Comparison of ENCODE assay signal across 28 cellular contexts in genomic region chr5:10501554-10502075, GRCh38. TPM values are rescaled to one million over a fixed set of nuclear protein-coding genes. Genes with fewer than 3 reads are reported as not detected.
A peak's percentile ranks its signal among the peaks of the same experiment; 100 is the strongest.
DNase-seq lines count a peak whose midpoint lies in the region; ATAC-seq, FAIRE-seq and TF ChIP-seq lines count a peak whose summit lies in the region.
"Had no signal": no experiment of that assay in that cellular context is flagged by ENCODE, and none has a peak within 500 bp of the region (broad histone marks: within the 10 kb centered on the region; RNA-seq: fewer than 3 reads in every experiment).

No MANE protein-coding gene starts in this region.

- no peaks in the 10 kb centered on the region for H3K27me3 Mint-ChIP-seq in glutamatergic neuron (ENCODE audit: unreplicated experiment)
- H3K27me3 Mint-ChIP-seq: activated CD4-positive, alpha-beta T cell treated with anti-CD3 and anti-CD28 coated beads, Interleukin-2, amount 10 ng/mL, durations not matched to agents 7 days and 5 days; activated CD8-positive, alpha-beta memory T cell treated with anti-CD3 and anti-CD28 coated beads, Interleukin-2, amount 10 ng/mL, durations not matched to agents 7 days and 5 days; central memory CD8-positive, alpha-beta T cell; memory B cell; naive B cell had no signal

- no peaks in the 10 kb centered on the region for H3K9me3 ChIP-seq in A549
- H3K9me3 ChIP-seq in HEK293 (ENCODE audit: control insufficient read depth, insufficient read depth, low read depth, low read length) = no peaks in the 10 kb centered on the region
- no peaks in the 10 kb centered on the region for H3K9me3 ChIP-seq in adipocyte (ENCODE audit: control insufficient read depth, low read length)
- H3K9me3 ChIP-seq: pancreas, sigmoid colon, SK-N-SH had no signal

- no peak for TF ChIP-seq RAD21 in A549 (conservative IDR thresholded peaks at IDR 0.05 in 1 of 2, IDR thresholded peaks at IDR 0.05 in 1 of 2)

- no peaks in the 10 kb centered on the region for H3K27me3 ChIP-seq in adipocyte (replicated peaks; ENCODE audit: control insufficient read depth, insufficient read depth, low read length)
- H3K27me3 ChIP-seq: pancreas had no signal

- 78% methylated on average over 9 of the region's 9 CpGs for WGBS in A549 (ENCODE audit: missing lambda C conversion rate)

- H3K4me3 ChIP-seq in A549 (no peak overlapping the region), HEK293 (ENCODE audit: low read depth, low read length) (no peak overlapping the region), adipocyte (ENCODE audit: low read length) (peak overlapping the region; percentile 15)
- H3K4me3 ChIP-seq: sigmoid colon had no signal

- peak overlapping the region; percentile 68 for H3K27ac Mint-ChIP-seq in glutamatergic neuron (ENCODE audit: unreplicated experiment)
- H3K27ac Mint-ChIP-seq: activated CD4-positive, alpha-beta T cell treated with anti-CD3 and anti-CD28 coated beads, Interleukin-2, amount 10 ng/mL, durations not matched to agents 7 days and 5 days; activated CD8-positive, alpha-beta memory T cell treated with anti-CD3 and anti-CD28 coated beads, Interleukin-2, amount 10 ng/mL, durations not matched to agents 7 days and 5 days; activated T-helper 1 cell treated with anti-CD3 and anti-CD28 coated beads, Interleukin-12 subunit alpha, Interleukin-12 subunit beta, Interleukin-2, Interleukin-4 antibody, amounts not matched to agents 30 ng/mL and 10 ng/mL and 1 ng/mL, durations not matched to agents 14 hours and 24 hours and 36 hours; memory B cell had no signal

- H3K27ac ChIP-seq in A549 (peak overlapping the region; percentile 56 to 71; a peak in 5 of 6 replicates), HEK293 (ENCODE audit: extremely low read depth, low read depth, low read length) (0 out of 2 replicates have a peak overlapping the region, but pooled peaks have one; percentile 4)
- H3K27ac ChIP-seq: sigmoid colon, VCaP had no signal

- H3K36me3 ChIP-seq in HEK293 (ENCODE audit: control insufficient read depth in 2 of 2, insufficient read depth in 1 of 2, low read length in 2 of 2) (no peaks in the 10 kb centered on the region), adipocyte (ENCODE audit: control insufficient read depth, insufficient read depth, low read length, severe bottlenecking) (no peaks in the 10 kb centered on the region)
- H3K36me3 ChIP-seq: pancreas, sigmoid colon had no signal

- H3K4me1 ChIP-seq in A549 (peaks cover 57% of the 10 kb centered on the region), HEK293 (ENCODE audit: control insufficient read depth, insufficient read depth, low read length) (0 out of 2 replicates have a peak, but pooled peaks cover 3% of the 10 kb centered on the region), adipocyte (ENCODE audit: control insufficient read depth, insufficient read depth, low read length) (peaks cover 12% of the 10 kb centered on the region)
- H3K4me1 ChIP-seq: pancreas, sigmoid colon had no signal

- POLR2A ChIA-PET in A549 (lab: Yijun Ruan, JAX) (no interaction called here), HEK293 (lab: Yijun Ruan, JAX) (no interaction called here)

- FAIRE-seq in A549 (lab: Jason Lieb, UNC) (no peak), GM19239 (lab: Jason Lieb, UNC) (no peak)
- FAIRE-seq: astrocyte, D721Med, GM18507, pancreas, RCC 7860 had no signal

- TF ChIP-seq CTCF in A549 (IDR thresholded peaks at IDR 0.05) (no peak), HEK293 (tag by site-specific recombination; IDR thresholded peaks at IDR 0.05) (no peak), glutamatergic neuron (IDR thresholded peaks at IDR 0.05; ENCODE audit: partially characterized antibody, unreplicated experiment) (no peak)

- ATAC-seq in A549 = no peak
- ATAC-seq: activated CD8-positive, alpha-beta memory T cell treated with anti-CD3 and anti-CD28 coated beads, Interleukin-2, amount 10 ng/mL, durations not matched to agents 7 days and 5 days had no signal

- 0 out of 3 replicates have a peak overlapping the region, but pooled peaks have one; percentile 15 for H3K4me2 ChIP-seq in A549
- H3K4me2 ChIP-seq: SK-N-SH had no signal

- no peaks in the 10 kb centered on the region for H3K9me3 Mint-ChIP-seq in glutamatergic neuron (ENCODE audit: unreplicated experiment)
- H3K9me3 Mint-ChIP-seq: activated CD4-positive, alpha-beta T cell treated with anti-CD3 and anti-CD28 coated beads, Interleukin-2, amount 10 ng/mL, durations not matched to agents 7 days and 5 days; activated T-helper 1 cell treated with anti-CD3 and anti-CD28 coated beads, Interleukin-12 subunit alpha, Interleukin-12 subunit beta, Interleukin-2, Interleukin-4 antibody, amounts not matched to agents 30 ng/mL and 10 ng/mL and 1 ng/mL, durations not matched to agents 14 hours and 24 hours and 36 hours; central memory CD8-positive, alpha-beta T cell had no signal

- no peak for TF ChIP-seq POLR2A in A549 (IDR thresholded peaks at IDR 0.05; ENCODE audit: low read length)

- H3K9ac ChIP-seq in adipocyte (ENCODE audit: low read length) = no peak overlapping the region
- H3K9ac ChIP-seq: SK-N-SH had no signal

- peaks cover 21% of the 10 kb centered on the region for H3K4me1 Mint-ChIP-seq in glutamatergic neuron (ENCODE audit: low read depth, unreplicated experiment)
- H3K4me1 Mint-ChIP-seq: activated CD4-positive, alpha-beta T cell treated with anti-CD3 and anti-CD28 coated beads, Interleukin-2, amount 10 ng/mL, durations not matched to agents 7 days and 5 days; activated CD8-positive, alpha-beta memory T cell treated with anti-CD3 and anti-CD28 coated beads, Interleukin-2, amount 10 ng/mL, durations not matched to agents 7 days and 5 days; central memory CD8-positive, alpha-beta T cell had no signal

- DNase-seq in A549 (ENCODE audit: low read depth in 1 of 2, low spot score in 1 of 2) = no peak
- DNase-seq in adipocyte (ENCODE audit: low read depth) = no peak
- no peak for DNase-seq in glutamatergic neuron
- no peak for DNase-seq in NCI-H1417 treated with DMSO at 0.1 percent for 48 hours (lab: John Stamatoyannopoulos, UW)
- DNase-seq in stimulated activated CD4-positive, alpha-beta T cell treated with anti-CD3 and anti-CD28 coated beads, Interleukin-1b, Interleukin-23, amount 100 ng/mL, for 48 hours = no peak
- no peak for DNase-seq in COLO668 (lab: John Stamatoyannopoulos, UW; ENCODE audit: unreplicated experiment)
- no peak for DNase-seq in GM19239 (ENCODE audit: insufficient read length, low spot score)
- DNase-seq: activated CD4-positive, alpha-beta T cell treated with anti-CD3 and anti-CD28 coated beads, Interleukin-2, amount 10 ng/mL, durations not matched to agents 7 days and 5 days; activated CD8-positive, alpha-beta memory T cell treated with anti-CD3 and anti-CD28 coated beads, Interleukin-2, amount 10 ng/mL, durations not matched to agents 7 days and 5 days; activated naive CD4-positive, alpha-beta T cell treated with anti-CD3 and anti-CD28 coated beads, Interleukin-2, amount 50 U/mL, for 16 hours; naive B cell; NCI-H1105 treated with DMSO at 0.1 percent for 48 hours; NCI-H2081 treated with DMSO at 0.1 percent for 48 hours; pancreas; sigmoid colon; SK-N-SH; T-helper 2 cell had no signal

- peak overlapping the region; percentile 55 for H3K4me3 Mint-ChIP-seq in glutamatergic neuron (ENCODE audit: unreplicated experiment)
- H3K4me3 Mint-ChIP-seq: activated CD4-positive, alpha-beta T cell treated with anti-CD3 and anti-CD28 coated beads, Interleukin-2, amount 10 ng/mL, durations not matched to agents 7 days and 5 days; activated CD8-positive, alpha-beta memory T cell treated with anti-CD3 and anti-CD28 coated beads, Interleukin-2, amount 10 ng/mL, durations not matched to agents 7 days and 5 days; activated T-helper 1 cell treated with anti-CD3 and anti-CD28 coated beads, Interleukin-12 subunit alpha, Interleukin-12 subunit beta, Interleukin-2, Interleukin-4 antibody, amounts not matched to agents 30 ng/mL and 10 ng/mL and 1 ng/mL, durations not matched to agents 14 hours and 24 hours and 36 hours; CD14-positive monocyte; central memory CD8-positive, alpha-beta T cell; memory B cell; naive B cell had no signal

- CTCF ChIA-PET in A549 (lab: Yijun Ruan, JAX) = interaction anchor here (0.7 to 3.0 kb wide), 4 partner anchors 12 to 120 kb away, joined by 3 to 12 read pairs (median 4); no protein-coding TSS in a partner anchor
- CTCF ChIA-PET in HEK293 (lab: Yijun Ruan, JAX) = interaction anchor here (0.7 to 1.6 kb wide), 8 partner anchors 11 to 126 kb away, joined by 3 to 5 read pairs (median 4); no protein-coding TSS in a partner anchor

- no peak for TF ChIP-seq EP300 in A549 (IDR thresholded peaks at IDR 0.05)

- H3K36me3 Mint-ChIP-seq in glutamatergic neuron (ENCODE audit: unreplicated experiment) = no peaks in the 10 kb centered on the region
- H3K36me3 Mint-ChIP-seq: activated CD8-positive, alpha-beta memory T cell treated with anti-CD3 and anti-CD28 coated beads, Interleukin-2, amount 10 ng/mL, durations not matched to agents 7 days and 5 days; CD14-positive monocyte; memory B cell; naive B cell had no signal

TF ChIP-seq in A549, 52 proteins besides CTCF, POLR2A, EP300 and RAD21 (continues in another document):
- TF ChIP-seq MAFK (IDR thresholded peaks at IDR 0.05; ENCODE audit: partially characterized antibody) (peak; percentile 14), MAX (IDR thresholded peaks at IDR 0.05) (no peak), ZFP36 (IDR thresholded peaks at IDR 0.05; ENCODE audit: borderline replicate concordance, partially characterized antibody) (no peak), CEBPB (IDR thresholded peaks at IDR 0.05) (peak in 1 of 2 experiments; percentile 50; a peak in 1 of 4 replicates)

TF ChIP-seq in HEK293, 187 proteins besides CTCF, POLR2A, EP300 and RAD21 (continues in another document):
- TF ChIP-seq ZNF324 (tag by site-specific recombination; IDR thresholded peaks at IDR 0.05) = peak; percentile 50; the same call in 1 of the 2 replicates
- TF ChIP-seq, protein P1, sequence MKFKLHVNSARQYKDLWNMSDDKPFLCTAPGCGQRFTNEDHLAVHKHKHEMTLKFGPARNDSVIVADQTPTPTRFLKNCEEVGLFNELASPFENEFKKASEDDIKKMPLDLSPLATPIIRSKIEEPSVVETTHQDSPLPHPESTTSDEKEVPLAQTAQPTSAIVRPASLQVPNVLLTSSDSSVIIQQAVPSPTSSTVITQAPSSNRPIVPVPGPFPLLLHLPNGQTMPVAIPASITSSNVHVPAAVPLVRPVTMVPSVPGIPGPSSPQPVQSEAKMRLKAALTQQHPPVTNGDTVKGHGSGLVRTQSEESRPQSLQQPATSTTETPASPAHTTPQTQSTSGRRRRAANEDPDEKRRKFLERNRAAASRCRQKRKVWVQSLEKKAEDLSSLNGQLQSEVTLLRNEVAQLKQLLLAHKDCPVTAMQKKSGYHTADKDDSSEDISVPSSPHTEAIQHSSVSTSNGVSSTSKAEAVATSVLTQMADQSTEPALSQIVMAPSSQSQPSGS (tag by site-specific recombination; IDR thresholded peaks at IDR 0.05; ENCODE audit: low read depth) = peak; percentile 71

RNA-seq across cellular contexts. Expression of gene ROPN1L, which starts 59.9 kb away (rescaled TPM):
- polyA plus RNA-seq in A549 (2011; rRNA removed) (1.4 and 1.5 TPM in 2 replicates), A549 (2017; fragmentation: RNase III; extraction: RNeasy Plus Mini Kit Qiagen cat#74134 plus additional on column Dnase treatment) (0.83 to 1.3 TPM (median 1.3 TPM) in 3 replicates)
- polyA plus RNA-seq in A549 (2012; cell fraction: cytosol; rRNA removed) = 3.6 and 3.8 TPM in 2 replicates
- 2.6 and 3.4 TPM in 2 replicates for polyA plus RNA-seq in A549 (2012; cell fraction: nucleus; rRNA removed)
- 0.37 and 0.73 TPM in 2 replicates for polyA minus RNA-seq in A549 (2011; rRNA and poly(A)+ RNA removed)
- not detected for total RNA-seq in glutamatergic neuron (ENCODE audit: unreplicated experiment)
- total RNA-seq: epithelial cell of proximal tubule had no signal
